1 cellular context compared by ENCODE assay signal in the genomic region with DNA sequence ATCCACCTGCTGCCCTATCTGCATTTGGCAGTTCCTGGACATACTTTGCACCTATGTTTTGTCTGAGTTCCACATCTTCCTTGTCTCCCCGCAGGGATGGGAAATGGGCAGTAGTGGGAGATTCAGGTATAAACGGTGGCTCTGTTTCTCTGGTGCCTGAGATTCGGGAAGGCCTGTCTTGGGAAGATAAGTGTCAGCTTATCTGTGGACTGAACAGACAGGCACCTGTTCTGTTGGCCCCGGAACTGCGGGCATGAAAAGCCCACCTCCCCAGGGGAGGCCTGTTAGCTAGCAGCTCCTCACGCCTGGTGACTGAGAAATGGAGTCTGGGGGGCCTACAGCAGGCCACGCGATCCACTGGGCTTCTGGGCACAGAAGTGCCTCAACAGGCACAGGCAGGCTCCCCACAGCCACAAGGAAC.
A peak's percentile ranks its signal among the peaks of the same experiment; 100 is the strongest.
TF ChIP-seq lines count a peak whose summit lies in the region.

No MANE protein-coding gene starts in this region.

TF ChIP-seq in K562, 482 proteins besides CTCF, POLR2A, EP300 and RAD21 (continues in another document):
- TF ChIP-seq, protein P1, sequence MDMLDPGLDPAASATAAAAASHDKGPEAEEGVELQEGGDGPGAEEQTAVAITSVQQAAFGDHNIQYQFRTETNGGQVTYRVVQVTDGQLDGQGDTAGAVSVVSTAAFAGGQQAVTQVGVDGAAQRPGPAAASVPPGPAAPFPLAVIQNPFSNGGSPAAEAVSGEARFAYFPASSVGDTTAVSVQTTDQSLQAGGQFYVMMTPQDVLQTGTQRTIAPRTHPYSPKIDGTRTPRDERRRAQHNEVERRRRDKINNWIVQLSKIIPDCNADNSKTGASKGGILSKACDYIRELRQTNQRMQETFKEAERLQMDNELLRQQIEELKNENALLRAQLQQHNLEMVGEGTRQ (CRISPR knock-in tag; IDR thresholded peaks at IDR 0.05): no peak
- TF ChIP-seq POLR2AphosphoS5 (IDR thresholded peaks at IDR 0.05; ENCODE audit: control insufficient read depth, insufficient read depth, low read depth, low read length) (peak; percentile 62), TEAD4 (IDR thresholded peaks at IDR 0.05; ENCODE audit: low read length) (peak; percentile 89), TEAD4 (CRISPR knock-in tag; IDR thresholded peaks at IDR 0.05; ENCODE audit: borderline replicate concordance) (no peak), POLR2B (IDR thresholded peaks at IDR 0.05; ENCODE audit: low read depth, partially characterized antibody) (peak; percentile 56), TAL1 (IDR thresholded peaks at IDR 0.05) (peak; percentile 92), ZNF263 (CRISPR knock-in tag; IDR thresholded peaks at IDR 0.05; ENCODE audit: borderline replicate concordance) (0 out of 2 replicates have a peak, but pooled peaks have one; percentile 41), ASH1L (IDR thresholded peaks at IDR 0.05; ENCODE audit: borderline replicate concordance, low read depth, partially characterized antibody) (no peak), NCOA1 (IDR thresholded peaks at IDR 0.05; ENCODE audit: low read depth) (peak; percentile 57; the same call in 1 of the 2 replicates), PCBP2 (IDR thresholded peaks at IDR 0.05; ENCODE audit: low read depth, low read length, poor library complexity, severe bottlenecking) (no peak), TCF3 (CRISPR knock-in tag; IDR thresholded peaks at IDR 0.05) (peak; percentile 86), ZNF507 (tag; conservative IDR thresholded peaks at IDR 0.05) (no peak), SMARCA4 (IDR thresholded peaks at IDR 0.05) (peak; percentile 68), CBFA2T2 (conservative IDR thresholded peaks at IDR 0.05) (peak; percentile 89), TARDBP (IDR thresholded peaks at IDR 0.05) (peak; percentile 32; the same call in 1 of the 2 replicates), ZNF589 (CRISPR knock-in tag; IDR thresholded peaks at IDR 0.05; ENCODE audit: low read depth) (peak; percentile 43; the same call in 1 of the 2 replicates), POLR2AphosphoS2 (IDR thresholded peaks at IDR 0.05; ENCODE audit: low read length) (peak; percentile 55; the same call in 1 of the 2 replicates), POU5F1 (IDR thresholded peaks at IDR 0.05; ENCODE audit: borderline replicate concordance, low read depth, low read length, partially characterized antibody) (no peak), ELF4 (CRISPR knock-in tag; IDR thresholded peaks at IDR 0.05) (no peak), POLR3G (IDR thresholded peaks at IDR 0.05; ENCODE audit: extremely low read depth, insufficient read length, insufficient replicate concordance) (no peak), SUPT5H (IDR thresholded peaks at IDR 0.05) (peak; percentile 65), TRIM24 (IDR thresholded peaks at IDR 0.05) (peak; percentile 56 to 57; a peak in 3 of 4 replicates), CXXC5 (CRISPR knock-in tag; IDR thresholded peaks at IDR 0.05) (peak; percentile 23; the same call in 1 of the 2 replicates), POLR3A (IDR thresholded peaks at IDR 0.05; ENCODE audit: borderline replicate concordance, extremely low read depth, insufficient read depth, insufficient read length) (no peak), FOXM1 (IDR thresholded peaks at IDR 0.05; ENCODE audit: low read depth) (peak; percentile 68), FOXM1 (CRISPR knock-in tag; IDR thresholded peaks at IDR 0.05; ENCODE audit: low read depth) (no peak), CBX3 (IDR thresholded peaks at IDR 0.05; ENCODE audit: borderline replicate concordance in 1 of 2, low read length in 2 of 2) (no peak), ZKSCAN8 (CRISPR knock-in tag; IDR thresholded peaks at IDR 0.05) (peak; percentile 60; the same call in 1 of the 2 replicates), SP1 (CRISPR knock-in tag; IDR thresholded peaks at IDR 0.05) (no peak), NFIC (IDR thresholded peaks at IDR 0.05) (peak; percentile 72), GATA2 (CRISPR knock-in tag; IDR thresholded peaks at IDR 0.05) (peak; percentile 55; the same call in 1 of the 2 replicates), ZNF696 (CRISPR knock-in tag; conservative IDR thresholded peaks at IDR 0.05) (no peak), RB1 (IDR thresholded peaks at IDR 0.05; ENCODE audit: low read depth) (no peak), CBFB (CRISPR knock-in tag; IDR thresholded peaks at IDR 0.05) (no peak), ZBTB17 (CRISPR knock-in tag; IDR thresholded peaks at IDR 0.05) (no peak)
- TF ChIP-seq, protein P2, sequence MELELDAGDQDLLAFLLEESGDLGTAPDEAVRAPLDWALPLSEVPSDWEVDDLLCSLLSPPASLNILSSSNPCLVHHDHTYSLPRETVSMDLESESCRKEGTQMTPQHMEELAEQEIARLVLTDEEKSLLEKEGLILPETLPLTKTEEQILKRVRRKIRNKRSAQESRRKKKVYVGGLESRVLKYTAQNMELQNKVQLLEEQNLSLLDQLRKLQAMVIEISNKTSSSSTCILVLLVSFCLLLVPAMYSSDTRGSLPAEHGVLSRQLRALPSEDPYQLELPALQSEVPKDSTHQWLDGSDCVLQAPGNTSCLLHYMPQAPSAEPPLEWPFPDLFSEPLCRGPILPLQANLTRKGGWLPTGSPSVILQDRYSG (tag; conservative IDR thresholded peaks at IDR 0.05; ENCODE audit: low read depth): 0 out of 2 replicates have a peak, but pooled peaks have one; percentile 20
- TF ChIP-seq, protein P3, sequence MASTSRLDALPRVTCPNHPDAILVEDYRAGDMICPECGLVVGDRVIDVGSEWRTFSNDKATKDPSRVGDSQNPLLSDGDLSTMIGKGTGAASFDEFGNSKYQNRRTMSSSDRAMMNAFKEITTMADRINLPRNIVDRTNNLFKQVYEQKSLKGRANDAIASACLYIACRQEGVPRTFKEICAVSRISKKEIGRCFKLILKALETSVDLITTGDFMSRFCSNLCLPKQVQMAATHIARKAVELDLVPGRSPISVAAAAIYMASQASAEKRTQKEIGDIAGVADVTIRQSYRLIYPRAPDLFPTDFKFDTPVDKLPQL (IDR thresholded peaks at IDR 0.05; ENCODE audit: extremely low read depth, insufficient read length): no peak
- TF ChIP-seq, protein P4, sequence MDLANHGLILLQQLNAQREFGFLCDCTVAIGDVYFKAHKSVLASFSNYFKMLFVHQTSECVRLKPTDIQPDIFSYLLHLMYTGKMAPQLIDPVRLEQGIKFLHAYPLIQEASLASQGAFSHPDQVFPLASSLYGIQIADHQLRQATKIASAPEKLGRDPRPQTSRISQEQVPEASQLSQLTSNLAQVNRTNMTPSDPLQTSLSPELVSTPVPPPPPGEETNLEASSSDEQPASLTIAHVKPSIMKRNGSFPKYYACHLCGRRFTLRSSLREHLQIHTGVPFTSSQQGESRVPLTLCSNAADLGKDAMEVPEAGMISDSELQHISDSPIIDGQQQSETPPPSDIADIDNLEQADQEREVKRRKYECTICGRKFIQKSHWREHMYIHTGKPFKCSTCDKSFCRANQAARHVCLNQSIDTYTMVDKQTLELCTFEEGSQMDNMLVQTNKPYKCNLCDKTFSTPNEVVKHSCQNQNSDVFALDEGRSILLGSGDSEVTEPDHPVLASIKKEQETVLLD (IDR thresholded peaks at IDR 0.05): 0 out of 2 replicates have a peak, but pooled peaks have one; percentile 24
- TF ChIP-seq, protein P5, sequence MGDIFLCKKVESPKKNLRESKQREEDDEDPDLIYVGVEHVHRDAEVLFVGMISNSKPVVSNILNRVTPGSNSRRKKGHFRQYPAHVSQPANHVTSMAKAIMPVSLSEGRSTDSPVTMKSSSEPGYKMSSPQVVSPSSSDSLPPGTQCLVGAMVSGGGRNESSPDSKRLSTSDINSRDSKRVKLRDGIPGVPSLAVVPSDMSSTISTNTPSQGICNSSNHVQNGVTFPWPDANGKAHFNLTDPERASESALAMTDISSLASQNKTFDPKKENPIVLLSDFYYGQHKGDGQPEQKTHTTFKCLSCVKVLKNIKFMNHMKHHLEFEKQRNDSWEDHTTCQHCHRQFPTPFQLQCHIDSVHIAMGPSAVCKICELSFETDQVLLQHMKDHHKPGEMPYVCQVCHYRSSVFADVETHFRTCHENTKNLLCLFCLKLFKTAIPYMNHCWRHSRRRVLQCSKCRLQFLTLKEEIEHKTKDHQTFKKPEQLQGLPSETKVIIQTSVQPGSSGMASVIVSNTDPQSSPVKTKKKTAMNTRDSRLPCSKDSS (IDR thresholded peaks at IDR 0.05; ENCODE audit: low read depth, partially characterized antibody): no peak
- TF ChIP-seq, protein P6, sequence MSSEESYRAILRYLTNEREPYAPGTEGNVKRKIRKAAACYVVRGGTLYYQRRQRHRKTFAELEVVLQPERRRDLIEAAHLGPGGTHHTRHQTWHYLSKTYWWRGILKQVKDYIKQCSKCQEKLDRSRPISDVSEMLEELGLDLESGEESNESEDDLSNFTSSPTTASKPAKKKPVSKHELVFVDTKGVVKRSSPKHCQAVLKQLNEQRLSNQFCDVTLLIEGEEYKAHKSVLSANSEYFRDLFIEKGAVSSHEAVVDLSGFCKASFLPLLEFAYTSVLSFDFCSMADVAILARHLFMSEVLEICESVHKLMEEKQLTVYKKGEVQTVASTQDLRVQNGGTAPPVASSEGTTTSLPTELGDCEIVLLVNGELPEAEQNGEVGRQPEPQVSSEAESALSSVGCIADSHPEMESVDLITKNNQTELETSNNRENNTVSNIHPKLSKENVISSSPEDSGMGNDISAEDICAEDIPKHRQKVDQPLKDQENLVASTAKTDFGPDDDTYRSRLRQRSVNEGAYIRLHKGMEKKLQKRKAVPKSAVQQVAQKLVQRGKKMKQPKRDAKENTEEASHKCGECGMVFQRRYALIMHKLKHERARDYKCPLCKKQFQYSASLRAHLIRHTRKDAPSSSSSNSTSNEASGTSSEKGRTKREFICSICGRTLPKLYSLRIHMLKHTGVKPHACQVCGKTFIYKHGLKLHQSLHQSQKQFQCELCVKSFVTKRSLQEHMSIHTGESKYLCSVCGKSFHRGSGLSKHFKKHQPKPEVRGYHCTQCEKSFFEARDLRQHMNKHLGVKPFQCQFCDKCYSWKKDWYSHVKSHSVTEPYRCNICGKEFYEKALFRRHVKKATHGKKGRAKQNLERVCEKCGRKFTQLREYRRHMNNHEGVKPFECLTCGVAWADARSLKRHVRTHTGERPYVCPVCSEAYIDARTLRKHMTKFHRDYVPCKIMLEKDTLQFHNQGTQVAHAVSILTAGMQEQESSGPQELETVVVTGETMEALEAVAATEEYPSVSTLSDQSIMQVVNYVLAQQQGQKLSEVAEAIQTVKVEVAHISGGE (CRISPR knock-in tag; IDR thresholded peaks at IDR 0.05): peak in 1 of 3 experiments; percentile 58; a peak in 1 of 6 replicates
- TF ChIP-seq, protein P7, sequence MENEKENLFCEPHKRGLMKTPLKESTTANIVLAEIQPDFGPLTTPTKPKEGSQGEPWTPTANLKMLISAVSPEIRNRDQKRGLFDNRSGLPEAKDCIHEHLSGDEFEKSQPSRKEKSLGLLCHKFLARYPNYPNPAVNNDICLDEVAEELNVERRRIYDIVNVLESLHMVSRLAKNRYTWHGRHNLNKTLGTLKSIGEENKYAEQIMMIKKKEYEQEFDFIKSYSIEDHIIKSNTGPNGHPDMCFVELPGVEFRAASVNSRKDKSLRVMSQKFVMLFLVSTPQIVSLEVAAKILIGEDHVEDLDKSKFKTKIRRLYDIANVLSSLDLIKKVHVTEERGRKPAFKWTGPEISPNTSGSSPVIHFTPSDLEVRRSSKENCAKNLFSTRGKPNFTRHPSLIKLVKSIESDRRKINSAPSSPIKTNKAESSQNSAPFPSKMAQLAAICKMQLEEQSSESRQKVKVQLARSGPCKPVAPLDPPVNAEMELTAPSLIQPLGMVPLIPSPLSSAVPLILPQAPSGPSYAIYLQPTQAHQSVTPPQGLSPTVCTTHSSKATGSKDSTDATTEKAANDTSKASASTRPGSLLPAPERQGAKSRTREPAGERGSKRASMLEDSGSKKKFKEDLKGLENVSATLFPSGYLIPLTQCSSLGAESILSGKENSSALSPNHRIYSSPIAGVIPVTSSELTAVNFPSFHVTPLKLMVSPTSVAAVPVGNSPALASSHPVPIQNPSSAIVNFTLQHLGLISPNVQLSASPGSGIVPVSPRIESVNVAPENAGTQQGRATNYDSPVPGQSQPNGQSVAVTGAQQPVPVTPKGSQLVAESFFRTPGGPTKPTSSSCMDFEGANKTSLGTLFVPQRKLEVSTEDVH (IDR thresholded peaks at IDR 0.05; ENCODE audit: low read depth, partially characterized antibody): no peak
